In genomic region chr16:54929090-54930033, GRCh38 we compare ENCODE assay signal across 8 cellular contexts. TPM values are rescaled to one million over a fixed set of nuclear protein-coding genes. Genes with fewer than 3 reads are reported as not detected.
DNase-seq lines count a peak whose midpoint lies in the region; ATAC-seq and TF ChIP-seq lines count a peak whose summit lies in the region.

No MANE protein-coding gene starts in this region.

- H3K27ac Mint-ChIP-seq in activated T-helper 2 cell treated with anti-CD3 and anti-CD28 coated beads, Interferon-gamma antibody, Interleukin-2, Interleukin-4, amounts not matched to agents 10 μg/mL and 5 μg/mL and 100 μg/mL, durations not matched to agents 14 hours and 24 hours and 36 hours, result peak overlapping the region; percentile 77
- H3K27ac Mint-ChIP-seq in neural progenitor cell, result peak overlapping the region; percentile 67

- H3K27ac ChIP-seq in DND-41 (ENCODE audit: low read length) (peak overlapping the region; percentile 99), GM23248 (peak overlapping the region; percentile 96), neural progenitor cell (no peak overlapping the region), stomach (peak overlapping the region; percentile 90 to 98 (median 97))

- H3K9ac ChIP-seq in DND-41 (ENCODE audit: low read depth, low read length) (peak overlapping the region; percentile 99), GM23248 (peak overlapping the region; percentile 96), neural progenitor cell (no peak overlapping the region)

- peak; percentile 58 for TF ChIP-seq CTCF in DND-41 (IDR thresholded peaks at IDR 0.05; ENCODE audit: borderline replicate concordance, extremely low read depth, low read length, poor library complexity, severe bottlenecking)
- TF ChIP-seq CTCF in fibroblast of villous mesenchyme (IDR thresholded peaks at IDR 0.05; ENCODE audit: insufficient read depth, low read depth, low read length), result no peak
- peak; percentile 42 for TF ChIP-seq CTCF in neural progenitor cell (IDR thresholded peaks at IDR 0.05)
- TF ChIP-seq CTCF in stomach (IDR thresholded peaks at IDR 0.05), result peak in 2 of 7 experiments; percentile 13 to 34

- peak in 2 of 4 donors; percentile 31 to 41 for TF ChIP-seq POLR2A in stomach (IDR thresholded peaks at IDR 0.05)

- no peaks in the 10 kb centered on the region for H3K9me2 ChIP-seq in GM23248 (ENCODE audit: insufficient read depth)

- H3K4me1 ChIP-seq in DND-41 (ENCODE audit: insufficient read depth, low read length), result peaks cover 46% of the 10 kb centered on the region
- peaks cover 21% of the 10 kb centered on the region for H3K4me1 ChIP-seq in GM23248 (ENCODE audit: insufficient read depth)
- peaks cover 19% of the 10 kb centered on the region for H3K4me1 ChIP-seq in neural progenitor cell
- peaks cover 18 to 68% (median 45%) of the 10 kb centered on the region in 4 donors for H3K4me1 ChIP-seq in stomach

- H3K4me2 ChIP-seq in DND-41 (ENCODE audit: insufficient read depth, low read length) (peak overlapping the region; percentile 74), GM23248 (ENCODE audit: unreplicated experiment) (peak overlapping the region; percentile 92), neural progenitor cell (peak overlapping the region; percentile 96)

- H3K4me3 Mint-ChIP-seq in activated T-helper 2 cell treated with anti-CD3 and anti-CD28 coated beads, Interferon-gamma antibody, Interleukin-2, Interleukin-4, amounts not matched to agents 10 μg/mL and 5 μg/mL and 100 μg/mL, durations not matched to agents 14 hours and 24 hours and 36 hours (ENCODE audit: low read depth), result peak overlapping the region; percentile 90
- H3K4me3 Mint-ChIP-seq in neural progenitor cell, result peak overlapping the region; percentile 99

- H3K27me3 Mint-ChIP-seq in activated T-helper 2 cell treated with anti-CD3 and anti-CD28 coated beads, Interferon-gamma antibody, Interleukin-2, Interleukin-4, amounts not matched to agents 10 μg/mL and 5 μg/mL and 100 μg/mL, durations not matched to agents 14 hours and 24 hours and 36 hours (ENCODE audit: low read depth), result peaks cover 70% of the 10 kb centered on the region
- H3K27me3 Mint-ChIP-seq in neural progenitor cell (ENCODE audit: insufficient read depth, low read depth), result peaks cover 21% of the 10 kb centered on the region

- peaks cover 28% of the 10 kb centered on the region for H3F3A ChIP-seq in GM23248 (ENCODE audit: insufficient read depth)
- H3F3A ChIP-seq in neural progenitor cell (ENCODE audit: low read depth), result peaks cover 35% of the 10 kb centered on the region

- ATAC-seq in DND-41 (ENCODE audit: insufficient read depth, low read depth), result peak; percentile 75

- peak; percentile 100 for DNase-seq in DND-41
- DNase-seq in GM23248, result peak; percentile 99
- DNase-seq in LHCN-M2 (ENCODE audit: low read depth), result peak; percentile 99
- peak; percentile 100 for DNase-seq in RPMI8226
- DNase-seq in activated T-helper 2 cell treated with anti-CD3 and anti-CD28 coated beads, Interferon-gamma antibody, Interleukin-2, Interleukin-4, amounts not matched to agents 10 μg/mL and 5 μg/mL and 100 μg/mL, durations not matched to agents 14 hours and 24 hours and 36 hours (ENCODE audit: low spot score), result peak; percentile 94
- peak; percentile 98 for DNase-seq in fibroblast of villous mesenchyme (ENCODE audit: low read depth)
- DNase-seq in neural progenitor cell (ENCODE audit: low spot score), result peak; percentile 100
- peak; percentile 100 for DNase-seq in stomach

- in situ Hi-C loops in GM23248 (cut with MboI), result loop anchor here (10.0 kb wide), 5 partner anchors 735 to 1375 kb away; no protein-coding TSS in a partner anchor

- H3K27me3 ChIP-seq in DND-41 (ENCODE audit: insufficient read depth, low read length, poor library complexity) (no peaks in the 10 kb centered on the region), GM23248 (replicated peaks; ENCODE audit: insufficient read depth) (no peaks in the 10 kb centered on the region), neural progenitor cell (peaks cover 56% of the 10 kb centered on the region), stomach (peaks cover 19 to 100% (median 59%) of the 10 kb centered on the region in 3 donors)

- 1% methylated on average over 60 to 69 of the region's 75 CpGs for WGBS in GM23248 (ENCODE audit: low coverage in 1 of 2, low lambda C conversion rate in 2 of 2, missing lambda C conversion rate in 2 of 2), 2 experiments
- WGBS in stomach, 5 donors, result 1 to 4% (median 1%) methylated on average over 63 to 75 of the region's 75 CpGs

- peaks cover 19% of the 10 kb centered on the region for H3K36me3 Mint-ChIP-seq in activated T-helper 2 cell treated with anti-CD3 and anti-CD28 coated beads, Interferon-gamma antibody, Interleukin-2, Interleukin-4, amounts not matched to agents 10 μg/mL and 5 μg/mL and 100 μg/mL, durations not matched to agents 14 hours and 24 hours and 36 hours (ENCODE audit: low read depth)
- peaks cover 8% of the 10 kb centered on the region for H3K36me3 Mint-ChIP-seq in neural progenitor cell

- peaks cover 17% of the 10 kb centered on the region for H3K9me3 Mint-ChIP-seq in activated T-helper 2 cell treated with anti-CD3 and anti-CD28 coated beads, Interferon-gamma antibody, Interleukin-2, Interleukin-4, amounts not matched to agents 10 μg/mL and 5 μg/mL and 100 μg/mL, durations not matched to agents 14 hours and 24 hours and 36 hours
- no peaks in the 10 kb centered on the region for H3K9me3 Mint-ChIP-seq in neural progenitor cell

- peaks cover 31% of the 10 kb centered on the region for H4K20me1 ChIP-seq in DND-41 (ENCODE audit: insufficient read depth, low read length)
- H4K20me1 ChIP-seq in GM23248 (ENCODE audit: insufficient read depth), result peaks cover 7% of the 10 kb centered on the region; the same call in 1 of the 2 replicates
- H4K20me1 ChIP-seq in neural progenitor cell (ENCODE audit: low read depth), result peaks cover 49% of the 10 kb centered on the region

- intact Hi-C loops in activated T-helper 2 cell treated with anti-CD3 and anti-CD28 coated beads, Interferon-gamma antibody, Interleukin-2, Interleukin-4, amounts not matched to agents 10 μg/mL and 5 μg/mL and 100 μg/mL, durations not matched to agents 14 hours and 24 hours and 36 hours (cut with micrococcal nuclease), result loop anchor here (5.0 to 10.0 kb wide), 7 partner anchors 555 to 1797 kb away; no protein-coding TSS in a partner anchor
- intact Hi-C loops in stomach (cut with DNase I; ENCODE audit: low total_unique reads), result loop anchor here (10.0 kb wide), 1 partner anchor 645 kb away; the partner anchor contains the start of gene IRX3

- H2AFZ ChIP-seq in DND-41 (ENCODE audit: low read depth, low read length), result peak overlapping the region; percentile 74
- H2AFZ ChIP-seq in GM23248, result peak overlapping the region; percentile 87
- H2AFZ ChIP-seq in neural progenitor cell (replicated peaks), result peak overlapping the region; percentile 92

- peak overlapping the region; percentile 67 to 85 for H3K4me3 ChIP-seq in DND-41 (ENCODE audit: low read depth in 1 of 2, low read length in 2 of 2)
- H3K4me3 ChIP-seq in GM23248, result peak overlapping the region; percentile 87
- peak overlapping the region; percentile 67 for H3K4me3 ChIP-seq in fibroblast of villous mesenchyme (ENCODE audit: low read depth, low read length)
- peak overlapping the region; percentile 79 for H3K4me3 ChIP-seq in neural progenitor cell
- H3K4me3 ChIP-seq in stomach, result peak overlapping the region; percentile 61 to 73 (median 70)

- H3K36me3 ChIP-seq in DND-41 (ENCODE audit: insufficient read depth, low read length), result peaks cover 24% of the 10 kb centered on the region
- peaks cover 3% of the 10 kb centered on the region; the same call in 1 of the 2 replicates for H3K36me3 ChIP-seq in GM23248 (ENCODE audit: low read depth)
- no peaks in the 10 kb centered on the region for H3K36me3 ChIP-seq in neural progenitor cell
- no peaks in the 10 kb centered on the region for H3K36me3 ChIP-seq in stomach

- TF ChIP-seq EP300 in stomach (IDR thresholded peaks at IDR 0.05), result no peak

- no peaks in the 10 kb centered on the region for H3K9me3 ChIP-seq in DND-41 (ENCODE audit: insufficient read depth, low read length, severe bottlenecking)
- H3K9me3 ChIP-seq in GM23248 (ENCODE audit: low read depth), result no peaks in the 10 kb centered on the region
- no peaks in the 10 kb centered on the region for H3K9me3 ChIP-seq in neural progenitor cell (ENCODE audit: low read depth)
- H3K9me3 ChIP-seq in stomach, result no peaks in the 10 kb centered on the region

- peaks cover 88% of the 10 kb centered on the region for H3K79me2 ChIP-seq in DND-41 (ENCODE audit: insufficient read depth, low read length)
- peaks cover 78% of the 10 kb centered on the region for H3K79me2 ChIP-seq in GM23248 (ENCODE audit: insufficient read depth)
- H3K79me2 ChIP-seq in neural progenitor cell (ENCODE audit: low read depth), result peaks cover 42% of the 10 kb centered on the region

- H3K4me1 Mint-ChIP-seq in activated T-helper 2 cell treated with anti-CD3 and anti-CD28 coated beads, Interferon-gamma antibody, Interleukin-2, Interleukin-4, amounts not matched to agents 10 μg/mL and 5 μg/mL and 100 μg/mL, durations not matched to agents 14 hours and 24 hours and 36 hours (ENCODE audit: low read depth), result peaks cover 23% of the 10 kb centered on the region
- peaks cover 37% of the 10 kb centered on the region for H3K4me1 Mint-ChIP-seq in neural progenitor cell

RNA-seq across cellular contexts. Expression of gene IRX5, which starts 1.3 kb away (rescaled TPM):
- 13.9 and 20.6 TPM in 2 replicates for total RNA-seq in GM23248 (2014; rRNA removed; shearing (Covaris generic))
- 2.9 and 3.6 TPM in 2 replicates for polyA plus RNA-seq in GM23248 (2016; fragmentation: Nextera tagmentation; extraction: Ambion mirVana)
- 13.1 and 14.6 TPM in 2 replicates for total RNA-seq in LHCN-M2 (2014; rRNA removed)
- 6.0 TPM for polyA plus RNA-seq in LHCN-M2 (2012)
- 0.34 and 0.57 TPM in 2 replicates for total RNA-seq in activated T-helper 2 cell treated with anti-CD3 and anti-CD28 coated beads, Interferon-gamma antibody, Interleukin-2, Interleukin-4, amounts not matched to agents 10 μg/mL and 5 μg/mL and 100 μg/mL, durations not matched to agents 14 hours and 24 hours and 36 hours
- under 0.01 TPM in 1 of 2 replicates, not detected in the other for total RNA-seq in fibroblast of villous mesenchyme
- 1.0 and 1.6 TPM in 2 replicates for total RNA-seq in neural progenitor cell (ENCODE audit: low replicate concordance)
- 10 to 100 TPM in 1 of 5 donors, 1 to 10 TPM in 2, under 1 TPM in 1, not detected in 1; 0.89 to 15.2 (median 4.8) TPM for total RNA-seq in stomach
- polyA plus RNA-seq in stomach, result 1 to 10 TPM in 2 of 3 donors, under 1 TPM in 1; 0.75 to 9.9 (median 3.5) TPM
